20 cellular contexts compared by ENCODE assay signal in the genomic region with DNA sequence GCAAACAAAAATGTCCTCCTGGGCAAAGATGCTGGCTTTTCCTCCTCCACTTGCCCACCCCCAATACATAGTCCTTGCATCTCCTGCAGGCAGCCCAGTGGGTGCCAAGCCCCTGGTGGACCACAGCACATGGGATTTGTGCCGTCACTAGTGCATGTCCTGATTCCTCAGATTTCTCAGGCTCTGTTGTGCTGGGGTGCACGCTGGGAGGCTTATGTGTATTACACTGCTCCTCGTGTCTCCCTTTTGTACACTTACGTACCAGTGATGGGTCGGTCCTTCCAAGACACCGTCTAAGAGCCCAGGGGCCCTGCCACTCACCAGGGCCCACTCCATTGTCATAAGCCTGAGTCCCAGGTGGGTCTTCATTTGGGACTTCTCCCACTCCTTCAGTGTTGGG.
A peak's percentile ranks its signal among the peaks of the same experiment; 100 is the strongest.
DNase-seq lines count a peak whose midpoint lies in the region; ATAC-seq and TF ChIP-seq lines count a peak whose summit lies in the region.
"Had no signal": no experiment of that assay in that cellular context is flagged by ENCODE, and none has a peak within 500 bp of the region (broad histone marks: within the 10 kb centered on the region; RNA-seq: fewer than 3 reads in every experiment).

No MANE protein-coding gene starts in this region.

- peak overlapping the region; percentile 18 for H3K18ac ChIP-seq in neuronal stem cell (ENCODE audit: low read length)

- H4K20me1 ChIP-seq in smooth muscle cell (ENCODE audit: low read depth) = no peaks in the 10 kb centered on the region

- H2BK12ac ChIP-seq in neuronal stem cell (ENCODE audit: low read length) = no peak overlapping the region

- H4K91ac ChIP-seq in neuronal stem cell (ENCODE audit: low read depth, low read length, poor library complexity) = no peak overlapping the region

- H3K4me1 ChIP-seq in left ventricle myocardium inferior (peaks cover 15% of the 10 kb centered on the region), right atrium auricular region (no peaks in the 10 kb centered on the region), right cardiac atrium (ENCODE audit: control insufficient read depth, insufficient read depth, low read length) (peaks cover 2% of the 10 kb centered on the region), neuronal stem cell (ENCODE audit: control insufficient read depth in 2 of 2, insufficient read depth in 1 of 2, low read depth in 1 of 2, low read length in 2 of 2) (peaks cover 0 to 1% of the 10 kb centered on the region in 2 donors), smooth muscle cell (ENCODE audit: low read depth) (no peaks in the 10 kb centered on the region)

- no peak overlapping the region for H2BK15ac ChIP-seq in neuronal stem cell (ENCODE audit: low read length)

- no peak overlapping the region for H3K23ac ChIP-seq in neuronal stem cell (ENCODE audit: low read depth, low read length, poor library complexity)

- H3K27ac ChIP-seq in left ventricle myocardium inferior (replicated peaks) (peak overlapping the region; percentile 38), right atrium auricular region (no peak overlapping the region), right cardiac atrium (ENCODE audit: low read length) (no peak overlapping the region), neuronal stem cell (replicated peaks; ENCODE audit: low read length) (no peak overlapping the region), smooth muscle cell (ENCODE audit: low read depth) (no peak overlapping the region)
- H3K27ac ChIP-seq: HL-60, RWPE1 had no signal

- H3K79me1 ChIP-seq in neuronal stem cell (ENCODE audit: low read depth, low read length) = no peaks in the 10 kb centered on the region

- H3K27me3 ChIP-seq in left ventricle myocardium inferior (ENCODE audit: low read depth) = peaks cover 4% of the 10 kb centered on the region
- H3K27me3 ChIP-seq in right atrium auricular region = no peaks in the 10 kb centered on the region
- no peaks in the 10 kb centered on the region for H3K27me3 ChIP-seq in right cardiac atrium (ENCODE audit: control insufficient read depth, insufficient read depth)
- no peaks in the 10 kb centered on the region for H3K27me3 ChIP-seq in neuronal stem cell (ENCODE audit: control insufficient read depth in 3 of 3, insufficient read depth in 3 of 3, low read depth in 1 of 3, low read length in 3 of 3)
- no peaks in the 10 kb centered on the region for H3K27me3 ChIP-seq in smooth muscle cell (ENCODE audit: low read depth)

- peaks cover 27% of the 10 kb centered on the region for H3K9me3 ChIP-seq in left ventricle myocardium inferior (replicated peaks)
- H3K9me3 ChIP-seq in right atrium auricular region = peaks cover 0 to 8% of the 10 kb centered on the region in 2 donors
- no peaks in the 10 kb centered on the region for H3K9me3 ChIP-seq in right cardiac atrium (ENCODE audit: control insufficient read depth, low read length)
- peaks cover 3 to 17% of the 10 kb centered on the region in 2 donors for H3K9me3 ChIP-seq in neuronal stem cell (replicated peaks in 1 of 2; ENCODE audit: control insufficient read depth in 2 of 2, insufficient read depth in 1 of 2, low read depth in 1 of 2, low read length in 2 of 2)
- peaks cover 9% of the 10 kb centered on the region for H3K9me3 ChIP-seq in smooth muscle cell (replicated peaks; ENCODE audit: low read depth)

- intact Hi-C loops in left ventricle myocardium inferior (cut with micrococcal nuclease) (no loop called here), right cardiac atrium (cut with DNase I) (no loop called here)

- H2BK5ac ChIP-seq in neuronal stem cell (ENCODE audit: low read length) = peak overlapping the region; percentile 21

- H3K9ac ChIP-seq in neuronal stem cell (ENCODE audit: low read depth, low read length, poor library complexity) = no peak overlapping the region
- no peak overlapping the region for H3K9ac ChIP-seq in smooth muscle cell (ENCODE audit: low read depth)

- DNase-seq in left ventricle myocardium inferior (no peak), right atrium auricular region (ENCODE audit: low spot score) (no peak), right cardiac atrium (peak in 1 of 3 donors; percentile 38), neuronal stem cell (ENCODE audit: low spot score) (no peak), smooth muscle cell (lab: John Stamatoyannopoulos, UW; ENCODE audit: unreplicated experiment) (no peak), NCI-H1694 treated with DMSO at 0.1 percent for 48 hours (lab: John Stamatoyannopoulos, UW) (no peak)
- DNase-seq: C1 segment of cervical spinal cord; CD4-positive, alpha-beta memory T cell; COR-L47; DMS53; NCI-H1048; NCI-H1417; NCI-H1694; NCI-H2081; NCI-H2227 treated with DMSO at 0.1 percent for 48 hours; NCI-H526 treated with DMSO at 0.1 percent for 48 hours had no signal

- H3K36me3 ChIP-seq in left ventricle myocardium inferior = no peaks in the 10 kb centered on the region
- H3K36me3 ChIP-seq in right atrium auricular region = no peaks in the 10 kb centered on the region
- no peaks in the 10 kb centered on the region for H3K36me3 ChIP-seq in neuronal stem cell (replicated peaks in 1 of 2; ENCODE audit: control insufficient read depth in 2 of 2, insufficient read depth in 2 of 2, low read length in 2 of 2)
- no peaks in the 10 kb centered on the region for H3K36me3 ChIP-seq in smooth muscle cell (ENCODE audit: low read depth)

- no peak overlapping the region for H3K14ac ChIP-seq in neuronal stem cell (ENCODE audit: low read length)

- H3K4me3 ChIP-seq in left ventricle myocardium inferior = no peak overlapping the region
- H3K4me3 ChIP-seq in right atrium auricular region = no peak overlapping the region
- no peak overlapping the region for H3K4me3 ChIP-seq in right cardiac atrium (ENCODE audit: low read length)
- H3K4me3 ChIP-seq in neuronal stem cell (ENCODE audit: low read length in 2 of 2) = no peak overlapping the region
- no peak overlapping the region for H3K4me3 ChIP-seq in smooth muscle cell

- ATAC-seq in right cardiac atrium (peak; percentile 6 to 9), HG02852 (IDR thresholded peaks at IDR 0.05; ENCODE audit: unreplicated experiment) (no peak)
- ATAC-seq: HCT116 had no signal

- H3K4ac ChIP-seq in neuronal stem cell (ENCODE audit: low read length) = no peak overlapping the region

- WGBS in right cardiac atrium = 68% methylated on average over 6 of the region's 6 CpGs
- WGBS in neuronal stem cell (ENCODE audit: extremely low coverage in 2 of 2, insufficient read length in 2 of 2, insufficient replicate concordance in 1 of 2), 2 donors = no CpG with 5 or more reads among the region's 6 CpGs
- 96% methylated on average over 6 of the region's 6 CpGs for WGBS in smooth muscle cell (ENCODE audit: low lambda C conversion rate)

- H2AK5ac ChIP-seq in neuronal stem cell (ENCODE audit: low read depth, low read length) = peak overlapping the region; percentile 71

- H3F3A ChIP-seq in smooth muscle cell (ENCODE audit: low read depth) = no peaks in the 10 kb centered on the region

- TF ChIP-seq CTCF in left ventricle myocardium inferior (IDR thresholded peaks at IDR 0.05; ENCODE audit: borderline replicate concordance) (no peak), right atrium auricular region (IDR thresholded peaks at IDR 0.05) (no peak), smooth muscle cell (IDR thresholded peaks at IDR 0.05; ENCODE audit: borderline replicate concordance, insufficient read depth, poor library complexity, severe bottlenecking) (no peak)

- H3K4me2 ChIP-seq in neuronal stem cell (ENCODE audit: insufficient read depth, low read length, poor library complexity, severe bottlenecking) (no peak overlapping the region), smooth muscle cell (no peak overlapping the region)

- H2BK120ac ChIP-seq in neuronal stem cell (ENCODE audit: low read depth, low read length) = no peak overlapping the region

- no peaks in the 10 kb centered on the region for H3K79me2 ChIP-seq in smooth muscle cell (ENCODE audit: low read depth)

- no peak overlapping the region for H4K8ac ChIP-seq in neuronal stem cell (ENCODE audit: low read depth, low read length)

- H2AFZ ChIP-seq in neuronal stem cell (ENCODE audit: low read length) (no peak overlapping the region), smooth muscle cell (ENCODE audit: low read depth) (no peak overlapping the region)
